In genomic region chr4:965766-966134, GRCh38 we compare ENCODE assay signal across 31 cellular contexts. TPM values are rescaled to one million over a fixed set of nuclear protein-coding genes. Genes with fewer than 3 reads are reported as not detected.
"Had no signal": no experiment of that assay in that cellular context is flagged by ENCODE, and none has a peak within 500 bp of the region (broad histone marks: within the 10 kb centered on the region; RNA-seq: fewer than 3 reads in every experiment).

No MANE protein-coding gene starts in this region.

- H3K4me3 Mint-ChIP-seq: activated CD4-positive, alpha-beta T cell treated with anti-CD3 and anti-CD28 coated beads, Interleukin-2, amount 10 ng/mL, durations not matched to agents 24 days and 14 days; activated CD8-positive, alpha-beta T cell treated with anti-CD3 and anti-CD28 coated beads for 36 hours; activated naive CD4-positive, alpha-beta T cell treated with anti-CD3 and anti-CD28 coated beads, Interleukin-2, amount 50 U/mL, for 24 hours; activated naive CD8-positive, alpha-beta T cell treated with anti-CD3 and anti-CD28 coated beads, Interleukin-2, amount 10 ng/mL, durations not matched to agents 7 days and 5 days; activated T-cell treated with anti-CD3 and anti-CD28 coated beads, Interleukin-2, amount 50 U/mL, for 24 hours; central memory CD8-positive, alpha-beta T cell; T-helper 1 cell treated with Interleukin-12 subunit alpha and Interleukin-12 subunit beta and Interleukin-4 antibody, amounts not matched to agents 30 μg/mL and 1 μg/mL, for 36 hours; T-helper 2 cell treated with Interferon-gamma antibody and Interleukin-4, amounts not matched to agents 5 μg/mL and 100 μg/mL, for 36 hours had no signal

- H3K27ac Mint-ChIP-seq: activated CD4-positive, alpha-beta T cell treated with anti-CD3 and anti-CD28 coated beads, Interleukin-2, amount 10 ng/mL, durations not matched to agents 24 days and 14 days; activated CD8-positive, alpha-beta T cell treated with anti-CD3 and anti-CD28 coated beads for 36 hours; activated naive CD4-positive, alpha-beta T cell treated with anti-CD3 and anti-CD28 coated beads, Interleukin-2, amount 50 U/mL, for 24 hours; activated naive CD8-positive, alpha-beta T cell treated with anti-CD3 and anti-CD28 coated beads, Interleukin-2, amount 10 ng/mL, durations not matched to agents 7 days and 5 days; activated T-cell treated with anti-CD3 and anti-CD28 coated beads, Interleukin-2, amount 50 U/mL, for 24 hours; activated T-helper 2 cell treated with anti-CD3 and anti-CD28 coated beads, Interferon-gamma antibody, Interleukin-2, Interleukin-4, amounts not matched to agents 10 μg/mL and 5 μg/mL and 100 μg/mL, durations not matched to agents 14 hours and 24 hours and 36 hours; T-helper 1 cell treated with Interleukin-12 subunit alpha and Interleukin-12 subunit beta and Interleukin-4 antibody, amounts not matched to agents 30 μg/mL and 1 μg/mL, for 36 hours; T-helper 2 cell treated with Interferon-gamma antibody and Interleukin-4, amounts not matched to agents 5 μg/mL and 100 μg/mL, for 36 hours had no signal

- H3K27me3 ChIP-seq: ascending aorta, SJCRH30 had no signal

- H3K27ac ChIP-seq: ascending aorta, cardiac muscle cell, KMS-11, SJCRH30, SK-N-MC had no signal

- H3K4me1 ChIP-seq: ascending aorta, SJCRH30 had no signal

- H3K4me3 ChIP-seq: ascending aorta, cardiac muscle cell, SJCRH30, SK-N-MC had no signal

- H3K9me3 ChIP-seq: ascending aorta, SJCRH30 had no signal

- H3K4me1 Mint-ChIP-seq: activated CD4-positive, alpha-beta T cell treated with anti-CD3 and anti-CD28 coated beads, Interleukin-2, amount 10 ng/mL, durations not matched to agents 24 days and 14 days had no signal

- ATAC-seq: activated CD8-positive, alpha-beta T cell treated with anti-CD3 and anti-CD28 coated beads for 36 hours had no signal

- DNase-seq: activated CD4-positive, alpha-beta T cell treated with anti-CD3 and anti-CD28 coated beads, Interleukin-2, amount 10 ng/mL, durations not matched to agents 24 days and 14 days; activated CD4-positive, alpha-beta T cell treated with anti-CD3 and anti-CD28 coated beads, Interleukin-2, amount 50 U/mL, for 4 hours; activated CD8-positive, alpha-beta T cell treated with anti-CD3 and anti-CD28 coated beads for 36 hours; activated gamma-delta T cell; activated naive CD4-positive, alpha-beta T cell treated with Interleukin-2 at 50 U/mL for 16 hours; activated naive CD8-positive, alpha-beta T cell treated with anti-CD3 and anti-CD28 coated beads, Interleukin-2, amount 10 ng/mL, durations not matched to agents 7 days and 5 days; activated T-cell treated with anti-CD3 and anti-CD28 coated beads, Interleukin-2, amount 50 U/mL, for 24 hours; amygdala; MM.1S; NCI-H1105; NCI-H1417 treated with DMSO at 0.1 percent for 48 hours; NCI-H187 treated with DMSO at 0.1 percent for 48 hours; NCI-H2081; NCI-H226; NCI-H446 treated with DMSO at 0.1 percent for 48 hours; NCI-H524; OCI-M1; SHP77; SJCRH30 had no signal

- H3K9ac ChIP-seq: KMS-11 had no signal

- H3K27me3 Mint-ChIP-seq: activated CD4-positive, alpha-beta T cell treated with anti-CD3 and anti-CD28 coated beads, Interleukin-2, amount 10 ng/mL, durations not matched to agents 24 days and 14 days; activated CD8-positive, alpha-beta T cell treated with anti-CD3 and anti-CD28 coated beads for 36 hours; activated naive CD4-positive, alpha-beta T cell treated with anti-CD3 and anti-CD28 coated beads, Interleukin-2, amount 50 U/mL, for 24 hours; activated naive CD8-positive, alpha-beta T cell treated with anti-CD3 and anti-CD28 coated beads, Interleukin-2, amount 10 ng/mL, durations not matched to agents 7 days and 5 days; activated T-cell treated with anti-CD3 and anti-CD28 coated beads, Interleukin-2, amount 50 U/mL, for 24 hours; central memory CD8-positive, alpha-beta T cell had no signal

- H3K36me3 Mint-ChIP-seq: activated naive CD4-positive, alpha-beta T cell treated with anti-CD3 and anti-CD28 coated beads, Interleukin-2, amount 50 U/mL, for 24 hours had no signal

- H3K36me3 ChIP-seq: cardiac muscle cell, SJCRH30 had no signal

- H3K4me2 ChIP-seq: KMS-11 had no signal

- H3K9me3 Mint-ChIP-seq: activated CD4-positive, alpha-beta T cell treated with anti-CD3 and anti-CD28 coated beads, Interleukin-2, amount 10 ng/mL, durations not matched to agents 24 days and 14 days; activated CD8-positive, alpha-beta T cell treated with anti-CD3 and anti-CD28 coated beads for 36 hours; activated naive CD4-positive, alpha-beta T cell treated with anti-CD3 and anti-CD28 coated beads, Interleukin-2, amount 50 U/mL, for 24 hours; activated naive CD8-positive, alpha-beta T cell treated with anti-CD3 and anti-CD28 coated beads, Interleukin-2, amount 10 ng/mL, durations not matched to agents 7 days and 5 days; activated T-cell treated with anti-CD3 and anti-CD28 coated beads, Interleukin-2, amount 50 U/mL, for 24 hours; activated T-helper 2 cell treated with anti-CD3 and anti-CD28 coated beads, Interferon-gamma antibody, Interleukin-2, Interleukin-4, amounts not matched to agents 10 μg/mL and 5 μg/mL and 100 μg/mL, durations not matched to agents 14 hours and 24 hours and 36 hours; central memory CD8-positive, alpha-beta T cell; T-helper 1 cell treated with Interleukin-12 subunit alpha and Interleukin-12 subunit beta and Interleukin-4 antibody, amounts not matched to agents 30 μg/mL and 1 μg/mL, for 36 hours; T-helper 2 cell treated with Interferon-gamma antibody and Interleukin-4, amounts not matched to agents 5 μg/mL and 100 μg/mL, for 36 hours had no signal

RNA-seq across cellular contexts. Expression of gene SLC26A1, which starts 27.5 kb away (rescaled TPM):
- total RNA-seq: activated CD4-positive, alpha-beta T cell treated with anti-CD3 and anti-CD28 coated beads, Interleukin-2, amount 10 ng/mL, durations not matched to agents 24 days and 14 days; activated CD8-positive, alpha-beta memory T cell treated with anti-CD3 and anti-CD28 coated beads for 36 hours; ascending aorta; LHCN-M2; RPMI7951; SJCRH30 had no signal
